ENCODE assay signal across 12 cellular contexts in genomic region chr2:161709428-161709827, GRCh38.
DNase-seq lines count a peak whose midpoint lies in the region; ATAC-seq and TF ChIP-seq lines count a peak whose summit lies in the region.
"Had no signal": no experiment of that assay in that cellular context is flagged by ENCODE, and none has a peak within 500 bp of the region (broad histone marks: within the 10 kb centered on the region; RNA-seq: fewer than 3 reads in every experiment).

No MANE protein-coding gene starts in this region.

- H3K4me2 ChIP-seq in parathyroid adenoma (ENCODE audit: low read length) = peak overlapping the region; percentile 14

- peaks cover 12% of the 10 kb centered on the region for H3K4me1 Mint-ChIP-seq in activated T-cell treated with anti-CD3 and anti-CD28 coated beads, Interleukin-2, amount 50 U/mL, for 24 hours (ENCODE audit: low read depth)
- H3K4me1 Mint-ChIP-seq in activated CD8-positive, alpha-beta T cell treated with anti-CD3 and anti-CD28 coated beads for 36 hours (ENCODE audit: low read depth) = peaks cover 6% of the 10 kb centered on the region

- no peaks in the 10 kb centered on the region for H3K4me1 ChIP-seq in parathyroid adenoma
- H3K4me1 ChIP-seq: esophagus squamous epithelium, uterus had no signal

- H3K27me3 Mint-ChIP-seq in activated T-cell treated with anti-CD3 and anti-CD28 coated beads, Interleukin-2, amount 50 U/mL, for 24 hours = no peaks in the 10 kb centered on the region
- H3K27me3 Mint-ChIP-seq in activated CD8-positive, alpha-beta T cell treated with anti-CD3 and anti-CD28 coated beads for 36 hours = peaks cover 1% of the 10 kb centered on the region

- CTCF ChIA-PET in activated CD8-positive, alpha-beta T cell treated with anti-CD3 and anti-CD28 coated beads for 36 hours (lab: Charles Lee) = no interaction called here

- POLR2A ChIA-PET in activated CD8-positive, alpha-beta T cell treated with anti-CD3 and anti-CD28 coated beads for 36 hours (lab: Charles Lee) = no interaction called here

- peak overlapping the region; percentile 26 for H2AFZ ChIP-seq in parathyroid adenoma

- H3K27ac Mint-ChIP-seq in activated T-cell treated with anti-CD3 and anti-CD28 coated beads, Interleukin-2, amount 50 U/mL, for 24 hours = peak overlapping the region; percentile 56
- peak overlapping the region; percentile 72 for H3K27ac Mint-ChIP-seq in activated CD8-positive, alpha-beta T cell treated with anti-CD3 and anti-CD28 coated beads for 36 hours

- no peak overlapping the region for H3K9ac ChIP-seq in parathyroid adenoma

- DNase-seq in activated T-cell treated with anti-CD3 and anti-CD28 coated beads, Interleukin-2, amount 50 U/mL, for 24 hours = no peak
- no peak for DNase-seq in activated T-cell treated with anti-CD3 and anti-CD28 coated beads, Interleukin-2, amount 50 U/mL, for 48 hours
- no peak for DNase-seq in activated CD8-positive, alpha-beta T cell treated with anti-CD3 and anti-CD28 coated beads for 36 hours
- no peak for DNase-seq in kidney tubule cell (ENCODE audit: low spot score)
- DNase-seq: esophagus squamous epithelium, left ventricle myocardium superior, uterus had no signal

- no peak for TF ChIP-seq CTCF in activated CD8-positive, alpha-beta T cell treated with anti-CD3 and anti-CD28 coated beads for 36 hours (IDR thresholded peaks at IDR 0.05)
- no peak for TF ChIP-seq CTCF in parathyroid adenoma (IDR thresholded peaks at IDR 0.05)

- peak; percentile 57 for ATAC-seq in HG02885 (IDR thresholded peaks at IDR 0.05; ENCODE audit: poor library complexity, unreplicated experiment)
- no peak for ATAC-seq in activated CD8-positive, alpha-beta T cell treated with anti-CD3 and anti-CD28 coated beads for 36 hours
- ATAC-seq in esophagus mucosa = no peak
- ATAC-seq in HG03139 (IDR thresholded peaks at IDR 0.05; ENCODE audit: unreplicated experiment) = no peak
- ATAC-seq: left ventricle myocardium superior had no signal

- H3K4me3 ChIP-seq in parathyroid adenoma (ENCODE audit: low read depth, low read length) = no peak overlapping the region
- H3K4me3 ChIP-seq: uterus had no signal

- no peaks in the 10 kb centered on the region for H3K9me3 Mint-ChIP-seq in activated T-cell treated with anti-CD3 and anti-CD28 coated beads, Interleukin-2, amount 50 U/mL, for 24 hours
- H3K9me3 Mint-ChIP-seq in activated CD8-positive, alpha-beta T cell treated with anti-CD3 and anti-CD28 coated beads for 36 hours = no peaks in the 10 kb centered on the region

- no peaks in the 10 kb centered on the region for H3K36me3 ChIP-seq in parathyroid adenoma (ENCODE audit: control insufficient read depth, insufficient read depth, low read length)
- H3K36me3 ChIP-seq: esophagus squamous epithelium, uterus had no signal

- intact Hi-C loops in activated CD8-positive, alpha-beta T cell treated with anti-CD3 and anti-CD28 coated beads for 36 hours (cut with micrococcal nuclease) = no loop called here

- H3K27ac ChIP-seq in parathyroid adenoma = no peak overlapping the region
- H3K27ac ChIP-seq: esophagus squamous epithelium, RWPE1, uterus had no signal

- H3K79me2 ChIP-seq in parathyroid adenoma = no peaks in the 10 kb centered on the region

- H3K36me3 Mint-ChIP-seq in activated T-cell treated with anti-CD3 and anti-CD28 coated beads, Interleukin-2, amount 50 U/mL, for 24 hours (ENCODE audit: low read depth) = no peaks in the 10 kb centered on the region
- H3K36me3 Mint-ChIP-seq in activated CD8-positive, alpha-beta T cell treated with anti-CD3 and anti-CD28 coated beads for 36 hours (ENCODE audit: low read depth) = no peaks in the 10 kb centered on the region

- peak overlapping the region; percentile 63 for H3K4me3 Mint-ChIP-seq in activated T-cell treated with anti-CD3 and anti-CD28 coated beads, Interleukin-2, amount 50 U/mL, for 24 hours
- peak overlapping the region; percentile 48 for H3K4me3 Mint-ChIP-seq in activated CD8-positive, alpha-beta T cell treated with anti-CD3 and anti-CD28 coated beads for 36 hours

- no peaks in the 10 kb centered on the region for H3K9me3 ChIP-seq in parathyroid adenoma (ENCODE audit: control insufficient read depth, low read length)
- H3K9me3 ChIP-seq: esophagus squamous epithelium, uterus had no signal

- no peaks in the 10 kb centered on the region for H3K27me3 ChIP-seq in parathyroid adenoma (ENCODE audit: control insufficient read depth, insufficient read depth, low read length)
- H3K27me3 ChIP-seq: esophagus squamous epithelium, uterus had no signal
